9 cellular contexts compared by ENCODE assay signal in the genomic region with DNA sequence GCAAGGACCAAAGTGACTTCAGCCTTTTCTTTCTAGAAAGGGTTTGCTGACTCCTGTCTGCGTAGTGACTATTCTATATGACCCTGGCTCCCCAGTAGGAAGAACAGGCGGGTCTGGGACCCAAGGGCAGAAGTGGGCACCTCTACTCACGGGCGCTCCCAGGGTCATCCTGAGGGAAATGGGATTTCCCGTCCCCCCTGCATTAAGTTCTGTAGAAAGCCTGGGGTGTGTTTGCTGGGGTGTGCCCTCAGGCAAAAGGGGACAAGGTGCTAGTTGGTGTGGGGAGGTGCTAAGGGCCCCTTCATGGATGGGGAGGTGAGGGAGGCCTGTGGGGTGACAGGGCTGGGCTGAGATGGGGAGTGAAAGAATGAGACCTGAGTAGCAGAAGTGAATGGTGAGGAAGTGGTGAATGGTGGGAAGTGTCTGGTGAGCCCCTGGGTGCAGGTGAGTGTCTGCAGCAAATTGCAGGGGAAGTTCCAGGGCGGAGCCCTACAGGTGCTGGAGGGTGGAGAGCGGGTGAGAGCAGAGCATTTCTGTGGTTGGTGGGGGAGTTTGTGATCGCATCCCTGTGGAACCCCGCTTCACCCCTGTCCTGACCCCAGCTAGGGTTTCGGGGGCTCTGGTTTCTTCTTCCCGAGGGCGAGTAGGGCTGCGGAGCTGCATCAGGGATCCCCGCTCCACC. TPM values are rescaled to one million over a fixed set of nuclear protein-coding genes. Genes with fewer than 3 reads are reported as not detected.
DNase-seq lines count a peak whose midpoint lies in the region; ATAC-seq and FAIRE-seq lines count a peak whose summit lies in the region.
"Had no signal": no experiment of that assay in that cellular context is flagged by ENCODE, and none has a peak within 500 bp of the region (broad histone marks: within the 10 kb centered on the region; RNA-seq: fewer than 3 reads in every experiment).

No MANE protein-coding gene starts in this region.

- no peak for FAIRE-seq in RCC 7860 (lab: Jason Lieb, UNC)
- FAIRE-seq: endometrium had no signal

- WGBS in thymus: 37% methylated on average over 14 of the region's 14 CpGs

- peaks cover 3% of the 10 kb centered on the region for H3K27me3 ChIP-seq in thymus (ENCODE audit: control insufficient read depth, insufficient read depth)

- H3K27ac ChIP-seq in thymus (ENCODE audit: low read depth): no peak overlapping the region

- H3K36me3 ChIP-seq in thymus (ENCODE audit: control insufficient read depth, insufficient read depth): no peaks in the 10 kb centered on the region

- H3K4me1 ChIP-seq in thymus (ENCODE audit: control insufficient read depth, insufficient read depth, low read length): peaks cover 9% of the 10 kb centered on the region

- H3K9me3 ChIP-seq in thymus (ENCODE audit: control insufficient read depth): no peaks in the 10 kb centered on the region

- H3K4me3 ChIP-seq in thymus (ENCODE audit: low read length): peak overlapping the region; percentile 67

- ATAC-seq in HG03442 (IDR thresholded peaks at IDR 0.05; ENCODE audit: unreplicated experiment): peak; percentile 19
- peak; percentile 14 for ATAC-seq in left colon

- DNase-seq in activated CD8-positive, alpha-beta memory T cell treated with anti-CD3 and anti-CD28 coated beads, Interleukin-2, amount 50 U/mL, for 1 hour (ENCODE audit: extremely low read depth): peak; percentile 34
- no peak for DNase-seq in activated CD8-positive, alpha-beta memory T cell treated with anti-CD3 and anti-CD28 coated beads for 24 hours
- peak; percentile 33 for DNase-seq in activated T-helper 9 cell treated with anti-CD3 and anti-CD28 coated beads, Interleukin-2, amount 50 U/mL, for 16 hours (ENCODE audit: low read depth)
- no peak for DNase-seq in left colon
- no peak for DNase-seq in DMS53 (lab: John Stamatoyannopoulos, UW)
- DNase-seq in RCC 7860 (ENCODE audit: low spot score): no peak

- intact Hi-C loops in left colon (cut with DNase I, micrococcal nuclease): loop anchor here in 1 of 2 donors (10.0 kb wide), 1 partner anchor 69 kb away; no protein-coding TSS in a partner anchor

RNA-seq across cellular contexts. Expression of gene RAET1L, which starts 21.1 kb away (rescaled TPM):
- total RNA-seq in left colon: not detected
- polyA plus RNA-seq in thymus: 3.1 TPM

RNA-seq across cellular contexts. Expression of gene ULBP1, which starts 40.5 kb away (rescaled TPM):
- under 1 TPM in 1 of 2 donors, not detected in 1; 0.09 TPM for total RNA-seq in left colon
- 0.68 TPM for polyA plus RNA-seq in thymus

Comparison
In these comparisons a context has a peak if more than half of its experiments do, and no peak if none do; other contexts are left out.
1. DNase-seq: peak in activated CD8-positive, alpha-beta memory T cell treated with anti-CD3 and anti-CD28 coated beads, Interleukin-2, amount 50 U/mL, for 1 hour (single experiment) and activated T-helper 9 cell treated with anti-CD3 and anti-CD28 coated beads, Interleukin-2, amount 50 U/mL, for 16 hours (single experiment); none in activated CD8-positive, alpha-beta memory T cell treated with anti-CD3 and anti-CD28 coated beads for 24 hours (single experiment), left colon (0 of 2), DMS53 (single experiment) and RCC 7860 (single experiment).